19 cellular contexts compared by ENCODE assay signal in genomic region chr6:131045139-131045538, GRCh38. TPM values are rescaled to one million over a fixed set of nuclear protein-coding genes. Genes with fewer than 3 reads are reported as not detected.
DNase-seq lines count a peak whose midpoint lies in the region; ATAC-seq, FAIRE-seq and TF ChIP-seq lines count a peak whose summit lies in the region.
"Had no signal": no experiment of that assay in that cellular context is flagged by ENCODE, and none has a peak within 500 bp of the region (broad histone marks: within the 10 kb centered on the region; RNA-seq: fewer than 3 reads in every experiment).

No MANE protein-coding gene starts in this region.

- FAIRE-seq in small intestine (lab: Jason Lieb, UNC): peak; percentile 73
- FAIRE-seq: GM12878, GM19239, H1 had no signal

- H3K36me3 ChIP-seq in small intestine (ENCODE audit: control insufficient read depth in 2 of 2, insufficient read depth in 2 of 2, low read length in 2 of 2): no peaks in the 10 kb centered on the region

- ATAC-seq in WTC11 (no peak), memory B cell (ENCODE audit: low read depth) (no peak)
- ATAC-seq: GM12878 had no signal

- H3K4me3 Mint-ChIP-seq in WTC11: no peak overlapping the region
- no peak overlapping the region for H3K4me3 Mint-ChIP-seq in memory B cell
- H3K4me3 Mint-ChIP-seq: CD4-positive, alpha-beta memory T cell had no signal

- peaks cover 4% of the 10 kb centered on the region; the same call in 1 of the 2 replicates for H3K9me3 Mint-ChIP-seq in WTC11
- H3K9me3 Mint-ChIP-seq in memory B cell: no peaks in the 10 kb centered on the region

- H3K27ac ChIP-seq in small intestine (ENCODE audit: low read depth in 1 of 2, low read length in 1 of 2): no peak overlapping the region
- H3K27ac ChIP-seq: GM23248 had no signal

- POLR2A ChIA-PET in WTC11 (lab: Charles Lee): no interaction called here

- H3K27me3 Mint-ChIP-seq in WTC11 (ENCODE audit: low read depth) (no peaks in the 10 kb centered on the region), memory B cell (no peaks in the 10 kb centered on the region)

- H3K9me3 ChIP-seq in small intestine (ENCODE audit: control insufficient read depth, low read depth): no peaks in the 10 kb centered on the region

- H3K4me1 Mint-ChIP-seq in WTC11 (peaks cover 8% of the 10 kb centered on the region), memory B cell (peaks cover 4% of the 10 kb centered on the region)

- CTCF ChIA-PET in WTC11 (lab: Charles Lee): no interaction called here

- no peaks in the 10 kb centered on the region for H3K4me1 ChIP-seq in small intestine (ENCODE audit: control insufficient read depth in 2 of 2, insufficient read depth in 1 of 2, low read depth in 1 of 2, low read length in 1 of 2)

- DNase-seq in WTC11 (ENCODE audit: low spot score): no peak
- no peak for DNase-seq in memory B cell (ENCODE audit: low spot score in 2 of 2)
- DNase-seq in small intestine: no peak
- no peak for DNase-seq in DMS114 treated with DMSO at 0.1 percent for 48 hours (lab: John Stamatoyannopoulos, UW; ENCODE audit: unreplicated experiment)
- DNase-seq in NCI-H345 (lab: John Stamatoyannopoulos, UW): no peak
- DNase-seq in cerebellum (ENCODE audit: low spot score): no peak
- DNase-seq: C1 segment of cervical spinal cord; Calu3; CD4-positive, alpha-beta memory T cell; COR-L47; DMS153; DND-41; GDM1; GM23248; H7; HCEC 1CT had no signal

- H3K27ac Mint-ChIP-seq in WTC11 (no peak overlapping the region), memory B cell (peak overlapping the region; percentile 5)

- 83 to 88% (median 83%) methylated on average over 2 of the region's 2 CpGs for WGBS in small intestine, 3 donors

- H3K36me3 Mint-ChIP-seq in WTC11: no peaks in the 10 kb centered on the region
- peaks cover 4% of the 10 kb centered on the region for H3K36me3 Mint-ChIP-seq in memory B cell
- H3K36me3 Mint-ChIP-seq: CD4-positive, alpha-beta memory T cell had no signal

- H3K4me3 ChIP-seq in small intestine (ENCODE audit: low read depth in 1 of 2, low read length in 2 of 2): no peak overlapping the region
- H3K4me3 ChIP-seq: GM12878, GM23248 had no signal

- no peak for TF ChIP-seq CTCF in WTC11 (IDR thresholded peaks at IDR 0.05)

- no peaks in the 10 kb centered on the region for H3K27me3 ChIP-seq in small intestine (ENCODE audit: control insufficient read depth in 2 of 2, insufficient read depth in 2 of 2, low read length in 2 of 2)

TF ChIP-seq in WTC11, 78 proteins besides CTCF, POLR2A, EP300 and RAD21:
- TF ChIP-seq HMGA2 (CRISPR knock-in tag; IDR thresholded peaks at IDR 0.05): peak; percentile 97
- no peak for TF ChIP-seq JAZF1 (CRISPR knock-in tag; IDR thresholded peaks at IDR 0.05)
- TF ChIP-seq ZNF396 (CRISPR knock-in tag; IDR thresholded peaks at IDR 0.05; ENCODE audit: borderline replicate concordance): no peak
- TF ChIP-seq EMX1 (CRISPR knock-in tag; IDR thresholded peaks at IDR 0.05): no peak
- TF ChIP-seq ZNF512 (CRISPR knock-in tag; IDR thresholded peaks at IDR 0.05; ENCODE audit: borderline replicate concordance): no peak

RNA-seq across cellular contexts. Expression of gene EPB41L2, which starts 17.9 kb away (rescaled TPM):
- total RNA-seq in WTC11 (2021) (101 to 106 TPM (median 106 TPM) in 3 replicates), cerebellum (45.4 TPM)
- polyA plus RNA-seq in small intestine: 10 to 100 TPM; 14.8 to 43.6 (median 18.6) TPM
